ENCODE assay signal across 25 cellular contexts in the genomic region with DNA sequence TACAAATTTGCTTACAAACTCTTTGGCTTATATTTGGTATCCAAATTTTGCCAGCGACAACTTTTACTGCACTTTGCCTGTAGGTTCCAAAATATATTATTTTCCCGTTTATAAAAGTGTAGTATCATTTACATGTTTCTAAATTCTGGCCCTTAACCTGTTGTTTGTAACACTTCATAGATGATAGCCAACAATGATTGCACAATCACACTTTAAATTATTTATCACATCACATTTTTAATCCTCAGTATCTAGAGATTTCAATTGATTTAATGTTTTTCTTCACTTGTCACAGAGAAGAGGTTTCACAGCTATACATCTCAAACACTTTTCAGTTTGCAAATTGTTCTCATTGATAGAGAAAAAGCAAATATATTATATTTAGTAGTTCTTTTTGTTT.
DNase-seq lines count a peak whose midpoint lies in the region; ATAC-seq, FAIRE-seq and TF ChIP-seq lines count a peak whose summit lies in the region.
"Had no signal": no experiment of that assay in that cellular context is flagged by ENCODE, and none has a peak within 500 bp of the region (broad histone marks: within the 10 kb centered on the region; RNA-seq: fewer than 3 reads in every experiment).

No MANE protein-coding gene starts in this region.

- 1% methylated on average over 2 of the region's 2 CpGs for WGBS in HepG2 (ENCODE audit: low lambda C conversion rate)
- 43% methylated on average over 2 of the region's 2 CpGs for WGBS in right lobe of liver (ENCODE audit: insufficient coverage, low coverage, low lambda C conversion rate, missing lambda C conversion rate)
- 0% methylated on average over 2 of the region's 2 CpGs for WGBS in K562 (ENCODE audit: insufficient coverage, low coverage, missing lambda C conversion rate)

- H3K4me1 ChIP-seq in HepG2 (ENCODE audit: insufficient read depth, low read length) (no peaks in the 10 kb centered on the region), right lobe of liver (no peaks in the 10 kb centered on the region), K562 (replicated peaks in 1 of 2; ENCODE audit: control insufficient read depth in 2 of 2, insufficient read depth in 2 of 2, low read length in 2 of 2) (no peaks in the 10 kb centered on the region)
- H3K4me1 ChIP-seq: BE2C, BLaER1 had no signal

- no peaks in the 10 kb centered on the region for H3K27me3 ChIP-seq in HepG2 (ENCODE audit: control insufficient read depth in 1 of 2, insufficient read depth in 2 of 2, low read length in 2 of 2)
- H3K27me3 ChIP-seq in right lobe of liver: no peaks in the 10 kb centered on the region
- no peaks in the 10 kb centered on the region for H3K27me3 ChIP-seq in K562 (ENCODE audit: control insufficient read depth in 2 of 2, insufficient read depth in 2 of 2, low read length in 2 of 2)
- no peaks in the 10 kb centered on the region for H3K27me3 ChIP-seq in brain microvascular endothelial cell (replicated peaks)
- H3K27me3 ChIP-seq: BE2C, BLaER1 had no signal

- H3K9ac ChIP-seq in HepG2 (ENCODE audit: insufficient read depth, low read depth, low read length) (no peak overlapping the region), K562 (ENCODE audit: insufficient read depth in 1 of 2, low read depth in 2 of 2, low read length in 2 of 2) (no peak overlapping the region)
- H3K9ac ChIP-seq: BLaER1 had no signal

- H3K4me3 ChIP-seq in HepG2 (replicated peaks in 1 of 3; ENCODE audit: insufficient read depth in 1 of 3, low read depth in 2 of 3, low read length in 3 of 3) (no peak overlapping the region), right lobe of liver (no peak overlapping the region), K562 (no peak overlapping the region), brain microvascular endothelial cell (ENCODE audit: low read depth, low read length) (no peak overlapping the region)
- H3K4me3 ChIP-seq: BLaER1, GM12878 had no signal

- TF ChIP-seq POLR2A in HepG2 (IDR thresholded peaks at IDR 0.05; ENCODE audit: insufficient read depth in 1 of 2, low read depth in 2 of 2, low read length in 2 of 2): no peak
- TF ChIP-seq POLR2A in right lobe of liver (IDR thresholded peaks at IDR 0.05): no peak
- TF ChIP-seq POLR2A in K562 (conservative IDR thresholded peaks at IDR 0.05): no peak

- no peak for DNase-seq in HepG2 (ENCODE audit: low spot score)
- DNase-seq in right lobe of liver: no peak
- no peak for DNase-seq in K562 (ENCODE audit: extremely low read depth in 1 of 4, low spot score in 3 of 4)
- DNase-seq in brain microvascular endothelial cell: no peak
- DNase-seq in activated CD4-positive, alpha-beta T cell treated with anti-CD3 and anti-CD28 coated beads, Interleukin-2, amount 50 U/mL, for 48 hours: no peak
- DNase-seq: 8988T; ACHN; BE2C; C1 segment of cervical spinal cord; CD4-positive, alpha-beta memory T cell; CD4-positive, CD25-positive, alpha-beta regulatory T cell; CD8-positive, alpha-beta memory T cell; COR-L47; DMS 273 treated with DMSO at 0.1 percent for 48 hours; DMS153; DMS53; DMS79; DND-41; EL; GDM1 had no signal

- POLR2A ChIA-PET in HepG2 (lab: Yijun Ruan, JAX): no interaction called here
- POLR2A ChIA-PET in K562 (lab: Yijun Ruan, JAX): no interaction called here

- H3K9me3 ChIP-seq in HepG2 (ENCODE audit: low read length): no peaks in the 10 kb centered on the region
- no peaks in the 10 kb centered on the region for H3K9me3 ChIP-seq in right lobe of liver
- H3K9me3 ChIP-seq in K562 (replicated peaks; ENCODE audit: control insufficient read depth, insufficient read depth, low read depth, low read length): no peaks in the 10 kb centered on the region
- H3K9me3 ChIP-seq: BE2C, BLaER1 had no signal

- TF ChIP-seq EP300 in HepG2 (IDR thresholded peaks at IDR 0.05; ENCODE audit: low read depth in 2 of 2, low read length in 2 of 2): no peak
- TF ChIP-seq EP300 in HepG2 (CRISPR knock-in tag; IDR thresholded peaks at IDR 0.05; ENCODE audit: borderline replicate concordance): no peak
- no peak for TF ChIP-seq EP300 in K562 (IDR thresholded peaks at IDR 0.05; ENCODE audit: low read length)

- TF ChIP-seq RAD21 in HepG2 (CRISPR knock-in tag; IDR thresholded peaks at IDR 0.05) (no peak), K562 (CRISPR knock-in tag; conservative IDR thresholded peaks at IDR 0.05 in 1 of 2, IDR thresholded peaks at IDR 0.05 in 1 of 2) (no peak)

- no peaks in the 10 kb centered on the region for H3K79me2 ChIP-seq in HepG2 (ENCODE audit: insufficient read depth, low read length)
- H3K79me2 ChIP-seq in K562 (ENCODE audit: control insufficient read depth, insufficient read depth, low read length): no peaks in the 10 kb centered on the region

- no peaks in the 10 kb centered on the region for H3K9me1 ChIP-seq in K562 (ENCODE audit: control insufficient read depth, insufficient read depth, low read length)

- H3K4me2 ChIP-seq in HepG2 (ENCODE audit: low read depth, low read length) (no peak overlapping the region), K562 (ENCODE audit: insufficient read depth, low read length) (no peak overlapping the region)
- H3K4me2 ChIP-seq: BLaER1 had no signal

- TF ChIP-seq CTCF in HepG2 (CRISPR knock-in tag; IDR thresholded peaks at IDR 0.05) (no peak), right lobe of liver (IDR thresholded peaks at IDR 0.05) (no peak), K562 (IDR thresholded peaks at IDR 0.05 in 2 of 3, conservative IDR thresholded peaks at IDR 0.05 in 1 of 3; ENCODE audit: insufficient read depth in 2 of 3, low read depth in 1 of 3, low read length in 3 of 3) (no peak), brain microvascular endothelial cell (IDR thresholded peaks at IDR 0.05; ENCODE audit: low read depth, low read length, missing control alignments) (no peak)

- intact Hi-C loops in HepG2 (cut with micrococcal nuclease; ENCODE audit: unreplicated experiment) (no loop called here), right lobe of liver (cut with DNase I) (no loop called here), K562 (cut with micrococcal nuclease) (no loop called here)

- H2AFZ ChIP-seq in HepG2 (ENCODE audit: low read length) (no peak overlapping the region), K562 (ENCODE audit: low read depth, low read length) (no peak overlapping the region)

- in situ Hi-C loops in HepG2 (cut with HindIII; ENCODE audit: extremely low pct_ligation_motif_present, low pct_unique_long_range_greater_than_20kb) (no loop called here), K562 (cut with MboI) (no loop called here), brain microvascular endothelial cell (cut with HindIII; ENCODE audit: low pct_ligation_motif_present, low sequenced_read_pairs) (no loop called here)

- CTCF ChIA-PET in HepG2 (lab: Yijun Ruan, JAX; ENCODE audit: low intra/inter-chr PET ratio, low total read pairs) (no interaction called here), K562 (lab: Yijun Ruan, JAX; ENCODE audit: low intra/inter-chr PET ratio) (no interaction called here)

- no TSS peak for BruUV-seq in HepG2 (replicated peaks; lab: Mats Ljungman, UMichigan)
- BruUV-seq in K562 (replicated peaks; lab: Mats Ljungman, UMichigan): no TSS peak

- H4K20me1 ChIP-seq in HepG2 (ENCODE audit: insufficient read depth, low read length) (no peaks in the 10 kb centered on the region), K562 (replicated peaks; ENCODE audit: control insufficient read depth, insufficient read depth, low read length) (no peaks in the 10 kb centered on the region)
- H4K20me1 ChIP-seq: BLaER1 had no signal

- ATAC-seq in HepG2 (no peak), right lobe of liver (no peak), K562 (no peak)
- ATAC-seq: GM12878 had no signal

- no peak overlapping the region for H3K27ac ChIP-seq in HepG2 (ENCODE audit: extremely low read length, insufficient read depth, low read length)
- H3K27ac ChIP-seq in right lobe of liver: no peak overlapping the region
- H3K27ac ChIP-seq in K562 (ENCODE audit: extremely low read depth, low read depth, low read length): no peak overlapping the region
- H3K27ac ChIP-seq in brain microvascular endothelial cell: no peak overlapping the region
- H3K27ac ChIP-seq: BLaER1 had no signal

- no peaks in the 10 kb centered on the region for H3K36me3 ChIP-seq in HepG2 (replicated peaks in 1 of 2; ENCODE audit: control insufficient read depth in 1 of 2, insufficient read depth in 2 of 2, low read length in 2 of 2)
- no peaks in the 10 kb centered on the region for H3K36me3 ChIP-seq in right lobe of liver
- no peaks in the 10 kb centered on the region for H3K36me3 ChIP-seq in K562 (ENCODE audit: control insufficient read depth, insufficient read depth, low read length)
- no peaks in the 10 kb centered on the region for H3K36me3 ChIP-seq in brain microvascular endothelial cell (replicated peaks)
- H3K36me3 ChIP-seq: BE2C, BLaER1 had no signal

- FAIRE-seq in HepG2 (lab: Jason Lieb, UNC) (no peak), K562 (lab: Jason Lieb, UNC) (no peak)
- FAIRE-seq: A204.1, GM12878, GM12892, GM18507 had no signal

TF ChIP-seq in HepG2, 621 proteins besides CTCF, POLR2A, EP300 and RAD21 (continues in another document):
- TF ChIP-seq, protein P1, sequence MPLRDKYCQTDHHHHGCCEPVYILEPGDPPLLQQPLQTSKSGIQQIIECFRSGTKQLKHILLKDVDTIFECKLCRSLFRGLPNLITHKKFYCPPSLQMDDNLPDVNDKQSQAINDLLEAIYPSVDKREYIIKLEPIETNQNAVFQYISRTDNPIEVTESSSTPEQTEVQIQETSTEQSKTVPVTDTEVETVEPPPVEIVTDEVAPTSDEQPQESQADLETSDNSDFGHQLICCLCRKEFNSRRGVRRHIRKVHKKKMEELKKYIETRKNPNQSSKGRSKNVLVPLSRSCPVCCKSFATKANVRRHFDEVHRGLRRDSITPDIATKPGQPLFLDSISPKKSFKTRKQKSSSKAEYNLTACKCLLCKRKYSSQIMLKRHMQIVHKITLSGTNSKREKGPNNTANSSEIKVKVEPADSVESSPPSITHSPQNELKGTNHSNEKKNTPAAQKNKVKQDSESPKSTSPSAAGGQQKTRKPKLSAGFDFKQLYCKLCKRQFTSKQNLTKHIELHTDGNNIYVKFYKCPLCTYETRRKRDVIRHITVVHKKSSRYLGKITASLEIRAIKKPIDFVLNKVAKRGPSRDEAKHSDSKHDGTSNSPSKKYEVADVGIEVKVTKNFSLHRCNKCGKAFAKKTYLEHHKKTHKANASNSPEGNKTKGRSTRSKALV (CRISPR knock-in tag; IDR thresholded peaks at IDR 0.05): no peak

TF ChIP-seq in K562, 482 proteins besides CTCF, POLR2A, EP300 and RAD21:
- TF ChIP-seq CEBPG (CRISPR knock-in tag; IDR thresholded peaks at IDR 0.05): no peak
- TF ChIP-seq CEBPG (tag; conservative IDR thresholded peaks at IDR 0.05 in 1 of 2, IDR thresholded peaks at IDR 0.05 in 1 of 2): peak in 1 of 2 experiments; percentile 81; a peak in 2 of 4 replicates
- TF ChIP-seq, protein P2, sequence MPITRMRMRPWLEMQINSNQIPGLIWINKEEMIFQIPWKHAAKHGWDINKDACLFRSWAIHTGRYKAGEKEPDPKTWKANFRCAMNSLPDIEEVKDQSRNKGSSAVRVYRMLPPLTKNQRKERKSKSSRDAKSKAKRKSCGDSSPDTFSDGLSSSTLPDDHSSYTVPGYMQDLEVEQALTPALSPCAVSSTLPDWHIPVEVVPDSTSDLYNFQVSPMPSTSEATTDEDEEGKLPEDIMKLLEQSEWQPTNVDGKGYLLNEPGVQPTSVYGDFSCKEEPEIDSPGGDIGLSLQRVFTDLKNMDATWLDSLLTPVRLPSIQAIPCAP (CRISPR knock-in tag; IDR thresholded peaks at IDR 0.05; ENCODE audit: borderline replicate concordance): no peak
- peak; percentile 68 for TF ChIP-seq CEBPB (tag; IDR thresholded peaks at IDR 0.05)

Comparison
In these comparisons a context has a peak if more than half of its experiments do, and no peak if none do; other contexts are left out.
1. Of the 241 proteins assayed by ChIP-seq in both HepG2 and K562: peak only in HepG2: none; only in K562: none; in both: CEBPB; in neither: 239; mixed calls (peak in some experiments, not most) for 1.